In the genomic region with DNA sequence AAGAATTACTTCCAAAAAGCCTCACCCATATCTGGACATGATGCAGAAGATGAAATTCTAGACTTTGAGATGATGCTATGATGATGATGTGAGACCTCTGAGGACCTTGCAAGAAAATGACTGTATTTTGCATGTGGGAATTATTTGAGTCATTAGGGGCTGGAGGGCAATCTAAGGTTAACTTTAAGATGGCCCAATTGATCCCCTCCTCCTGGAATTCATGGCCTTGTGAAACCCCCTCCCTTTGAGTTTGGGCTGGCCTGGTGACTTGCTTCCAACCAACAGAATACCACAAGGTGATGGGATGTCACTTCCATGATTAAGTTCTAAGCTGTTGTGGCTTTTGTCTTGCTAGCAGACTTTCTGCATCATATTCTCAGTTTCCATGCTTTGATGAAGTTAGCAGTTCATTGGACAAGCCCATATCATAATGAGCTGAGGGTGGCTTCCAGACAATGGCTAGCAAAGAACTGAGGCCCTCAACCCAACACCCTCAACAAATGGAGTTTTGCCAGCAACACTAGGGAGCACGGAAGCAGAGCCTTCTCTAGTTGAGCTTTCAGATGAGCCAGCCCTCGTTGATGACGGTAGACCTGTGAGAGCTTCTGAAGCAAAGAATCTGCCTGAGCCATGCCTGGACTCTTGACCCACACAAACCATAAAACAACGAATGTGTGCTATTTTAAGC, we compare ENCODE assay signal across 29 cellular contexts. TPM values are rescaled to one million over a fixed set of nuclear protein-coding genes. Genes with fewer than 3 reads are reported as not detected.
DNase-seq lines count a peak whose midpoint lies in the region; ATAC-seq and TF ChIP-seq lines count a peak whose summit lies in the region.
"Had no signal": no experiment of that assay in that cellular context is flagged by ENCODE, and none has a peak within 500 bp of the region (broad histone marks: within the 10 kb centered on the region; RNA-seq: fewer than 3 reads in every experiment).

No MANE protein-coding gene starts in this region.

- H3K27ac Mint-ChIP-seq in activated CD4-positive, alpha-beta T cell treated with anti-CD3 and anti-CD28 coated beads for 36 hours: peak overlapping the region; percentile 31
- no peak overlapping the region for H3K27ac Mint-ChIP-seq in activated CD8-positive, alpha-beta memory T cell treated with anti-CD3 and anti-CD28 coated beads, Interleukin-2, amount 10 ng/mL, durations not matched to agents 7 days and 5 days
- H3K27ac Mint-ChIP-seq: CD14-positive monocyte had no signal

- ATAC-seq in activated CD4-positive, alpha-beta T cell treated with anti-CD3 and anti-CD28 coated beads for 36 hours: peak; percentile 86
- ATAC-seq in mucosa of descending colon (peak; percentile 89), foreskin keratinocyte (no peak)
- no peak for ATAC-seq in activated CD8-positive, alpha-beta memory T cell treated with anti-CD3 and anti-CD28 coated beads, Interleukin-2, amount 10 ng/mL, durations not matched to agents 7 days and 5 days
- ATAC-seq: pancreas had no signal

- no peak overlapping the region for H3K27ac ChIP-seq in foreskin keratinocyte
- H3K27ac ChIP-seq: coronary artery, HL-60, pancreas, RWPE1, SJSA1 had no signal

- H3K4me3 Mint-ChIP-seq in activated CD4-positive, alpha-beta T cell treated with anti-CD3 and anti-CD28 coated beads for 36 hours: no peak overlapping the region
- H3K4me3 Mint-ChIP-seq in activated CD8-positive, alpha-beta memory T cell treated with anti-CD3 and anti-CD28 coated beads, Interleukin-2, amount 10 ng/mL, durations not matched to agents 7 days and 5 days: no peak overlapping the region
- H3K4me3 Mint-ChIP-seq: CD14-positive monocyte, immature natural killer cell had no signal

- H3K36me3 ChIP-seq in mucosa of descending colon (ENCODE audit: low read depth): no peaks in the 10 kb centered on the region
- H3K36me3 ChIP-seq: MG63, SJSA1 had no signal

- H3K9me3 Mint-ChIP-seq in activated CD4-positive, alpha-beta T cell treated with anti-CD3 and anti-CD28 coated beads for 36 hours (ENCODE audit: low read depth): no peaks in the 10 kb centered on the region
- peaks cover 3% of the 10 kb centered on the region for H3K9me3 Mint-ChIP-seq in activated CD8-positive, alpha-beta memory T cell treated with anti-CD3 and anti-CD28 coated beads, Interleukin-2, amount 10 ng/mL, durations not matched to agents 7 days and 5 days (ENCODE audit: low read depth)
- H3K9me3 Mint-ChIP-seq: immature natural killer cell had no signal

- no peak overlapping the region for H3K4me3 ChIP-seq in mucosa of descending colon
- H3K4me3 ChIP-seq: coronary artery, MG63, pancreas, SJSA1 had no signal

- no peaks in the 10 kb centered on the region for H3K27me3 Mint-ChIP-seq in activated CD4-positive, alpha-beta T cell treated with anti-CD3 and anti-CD28 coated beads for 36 hours
- H3K27me3 Mint-ChIP-seq in activated CD8-positive, alpha-beta memory T cell treated with anti-CD3 and anti-CD28 coated beads, Interleukin-2, amount 10 ng/mL, durations not matched to agents 7 days and 5 days: no peaks in the 10 kb centered on the region

- H3K36me3 Mint-ChIP-seq in activated CD4-positive, alpha-beta T cell treated with anti-CD3 and anti-CD28 coated beads for 36 hours (ENCODE audit: low read depth): peaks cover 5% of the 10 kb centered on the region
- H3K36me3 Mint-ChIP-seq in activated CD8-positive, alpha-beta memory T cell treated with anti-CD3 and anti-CD28 coated beads, Interleukin-2, amount 10 ng/mL, durations not matched to agents 7 days and 5 days: peaks cover 15% of the 10 kb centered on the region

- peak; percentile 32 for DNase-seq in activated CD4-positive, alpha-beta T cell treated with anti-CD3 and anti-CD28 coated beads for 36 hours
- DNase-seq in activated CD4-positive, alpha-beta T cell treated with anti-CD3 and anti-CD28 coated beads for 1 hour: no peak
- peak; percentile 54 for DNase-seq in stimulated activated CD4-positive, alpha-beta T cell treated with anti-CD3 and anti-CD28 coated beads, Interleukin-1b, Interleukin-23, amount 100 ng/mL, for 48 hours
- DNase-seq in stimulated activated CD4-positive, alpha-beta T cell treated with anti-CD3 and anti-CD28 coated beads, Interleukin-2, amount 100 ng/mL, for 48 hours: no peak
- peak in 1 of 3 donors; percentile 58 for DNase-seq in mucosa of descending colon
- DNase-seq in activated CD8-positive, alpha-beta memory T cell treated with anti-CD3 and anti-CD28 coated beads, Interleukin-2, amount 10 ng/mL, durations not matched to agents 7 days and 5 days: no peak
- no peak for DNase-seq in foreskin keratinocyte
- DNase-seq in NCI-H446 treated with DMSO at 0.1 percent for 48 hours (lab: John Stamatoyannopoulos, UW): no peak
- DNase-seq: DMS79; effector CD8-positive, alpha-beta T cell; HCEC 1CT; immature natural killer cell; KG1; MG63; NCI-H1105; NCI-H187 treated with DMSO at 0.1 percent for 48 hours; NCI-H2171; NCI-H510A; pancreas; T1000; trophoblast cell had no signal

- peaks cover 12% of the 10 kb centered on the region for H3K4me1 Mint-ChIP-seq in activated CD4-positive, alpha-beta T cell treated with anti-CD3 and anti-CD28 coated beads for 36 hours
- H3K4me1 Mint-ChIP-seq in activated CD8-positive, alpha-beta memory T cell treated with anti-CD3 and anti-CD28 coated beads, Interleukin-2, amount 10 ng/mL, durations not matched to agents 7 days and 5 days: peaks cover 19% of the 10 kb centered on the region
- H3K4me1 Mint-ChIP-seq: CD14-positive monocyte, immature natural killer cell had no signal

- TF ChIP-seq CTCF in mucosa of descending colon (IDR thresholded peaks at IDR 0.05) (no peak), foreskin keratinocyte (conservative IDR thresholded peaks at IDR 0.05) (no peak)

- no peaks in the 10 kb centered on the region for H3K27me3 ChIP-seq in foreskin keratinocyte
- H3K27me3 ChIP-seq: MG63, pancreas, SJSA1 had no signal

- POLR2A ChIA-PET in activated CD4-positive, alpha-beta T cell treated with anti-CD3 and anti-CD28 coated beads for 36 hours (lab: Charles Lee): interaction anchor here (0.6 kb wide), 1 partner anchor 1169 kb away, joined by 5 read pairs; no protein-coding TSS in a partner anchor

- intact Hi-C loops in activated CD4-positive, alpha-beta T cell treated with anti-CD3 and anti-CD28 coated beads for 36 hours (cut with DNase I, micrococcal nuclease): no loop called here
- intact Hi-C loops in mucosa of descending colon (cut with DNase I, micrococcal nuclease): no loop called here

- CTCF ChIA-PET in activated CD4-positive, alpha-beta T cell treated with anti-CD3 and anti-CD28 coated beads for 36 hours (lab: Charles Lee): interaction anchor here (0.8 kb wide), 1 partner anchor 10 kb away, joined by 3 read pairs; no protein-coding TSS in a partner anchor
- CTCF ChIA-PET in activated CD8-positive, alpha-beta memory T cell treated with anti-CD3 and anti-CD28 coated beads, Interleukin-2, amount 10 ng/mL, durations not matched to agents 7 days and 5 days (lab: Charles Lee): interaction anchor here (1.5 to 3.1 kb wide), 2 partner anchors 9 to 18 kb away, joined by 3 to 9 read pairs; no protein-coding TSS in a partner anchor

- no peaks in the 10 kb centered on the region for H3K4me1 ChIP-seq in mucosa of descending colon (ENCODE audit: low read depth)
- no peaks in the 10 kb centered on the region for H3K4me1 ChIP-seq in foreskin keratinocyte
- H3K4me1 ChIP-seq: SJSA1 had no signal

- no peaks in the 10 kb centered on the region for H3K9me3 ChIP-seq in mucosa of descending colon
- H3K9me3 ChIP-seq: MG63, pancreas, SJSA1 had no signal

RNA-seq across cellular contexts. Expression of gene AMACR, which starts 7.4 kb away (rescaled TPM):
- 1 to 10 TPM; 3.3 to 6.0 TPM for total RNA-seq in activated CD4-positive, alpha-beta T cell treated with anti-CD3 and anti-CD28 coated beads for 36 hours
- total RNA-seq in mucosa of descending colon (100 to 1,000 TPM in 1 of 3 donors, 10 to 100 TPM in 2; 36.3 to 111 (median 75.3) TPM), foreskin keratinocyte (11.8 and 15.2 TPM in 2 replicates)
- 1 to 10 TPM; 6.6 to 9.5 TPM for total RNA-seq in activated CD8-positive, alpha-beta memory T cell treated with anti-CD3 and anti-CD28 coated beads, Interleukin-2, amount 10 ng/mL, durations not matched to agents 7 days and 5 days
- 9.0 and 9.2 TPM in 2 replicates for polyA plus RNA-seq in foreskin keratinocyte

RNA-seq across cellular contexts. Expression of gene C1QTNF3, which starts 27.7 kb away (rescaled TPM):
- 1 to 10 TPM; 1.5 to 2.4 TPM for total RNA-seq in activated CD4-positive, alpha-beta T cell treated with anti-CD3 and anti-CD28 coated beads for 36 hours
- 1 to 10 TPM; 5.3 to 10.0 (median 6.1) TPM for total RNA-seq in mucosa of descending colon
- 1 to 10 TPM; 2.7 to 3.8 TPM for total RNA-seq in activated CD8-positive, alpha-beta memory T cell treated with anti-CD3 and anti-CD28 coated beads, Interleukin-2, amount 10 ng/mL, durations not matched to agents 7 days and 5 days
- 0.32 and 0.41 TPM in 2 replicates for total RNA-seq in foreskin keratinocyte
- polyA plus RNA-seq in foreskin keratinocyte: 0.16 and 0.30 TPM in 2 replicates
- total RNA-seq: A172 had no signal
- polyA plus RNA-seq: CD14-positive monocyte had no signal

RNA-seq across cellular contexts. Expression of gene SLC45A2, which starts 30.8 kb away (rescaled TPM):
- not detected for total RNA-seq in activated CD4-positive, alpha-beta T cell treated with anti-CD3 and anti-CD28 coated beads for 36 hours
- total RNA-seq in mucosa of descending colon: 1 to 10 TPM in 2 of 3 donors, under 1 TPM in 1; 0.28 to 1.2 (median 1.0) TPM
- under 1 TPM in 1 of 2 experiments, not detected in 1; 0.21 TPM for total RNA-seq in activated CD8-positive, alpha-beta memory T cell treated with anti-CD3 and anti-CD28 coated beads, Interleukin-2, amount 10 ng/mL, durations not matched to agents 7 days and 5 days
- total RNA-seq in foreskin keratinocyte: not detected in 2 replicates
- polyA plus RNA-seq in foreskin keratinocyte: not detected in 2 replicates
- total RNA-seq: A172, renal cortical epithelial cell, SJSA1, subcutaneous adipose tissue had no signal
- polyA plus RNA-seq: CD14-positive monocyte, immature natural killer cell had no signal

Comparison
In these comparisons a context has a peak if more than half of its experiments do, and no peak if none do; other contexts are left out.
1. DNase-seq: peak in activated CD4-positive, alpha-beta T cell treated with anti-CD3 and anti-CD28 coated beads for 36 hours (single experiment) and stimulated activated CD4-positive, alpha-beta T cell treated with anti-CD3 and anti-CD28 coated beads, Interleukin-1b, Interleukin-23, amount 100 ng/mL, for 48 hours (single experiment); none in activated CD4-positive, alpha-beta T cell treated with anti-CD3 and anti-CD28 coated beads for 1 hour (single experiment), stimulated activated CD4-positive, alpha-beta T cell treated with anti-CD3 and anti-CD28 coated beads, Interleukin-2, amount 100 ng/mL, for 48 hours (0 of 2), activated CD8-positive, alpha-beta memory T cell treated with anti-CD3 and anti-CD28 coated beads, Interleukin-2, amount 10 ng/mL, durations not matched to agents 7 days and 5 days (single experiment), foreskin keratinocyte (0 of 2) and NCI-H446 treated with DMSO at 0.1 percent for 48 hours (single experiment).
2. ATAC-seq: peak in activated CD4-positive, alpha-beta T cell treated with anti-CD3 and anti-CD28 coated beads for 36 hours (single experiment) and mucosa of descending colon (single experiment); none in activated CD8-positive, alpha-beta memory T cell treated with anti-CD3 and anti-CD28 coated beads, Interleukin-2, amount 10 ng/mL, durations not matched to agents 7 days and 5 days (single experiment) and foreskin keratinocyte (single experiment).